In genomic region chr7:142568430-142569097, GRCh38 we compare ENCODE assay signal across 12 cellular contexts.
DNase-seq lines count a peak whose midpoint lies in the region; ATAC-seq, FAIRE-seq and TF ChIP-seq lines count a peak whose summit lies in the region.
"Had no signal": no experiment of that assay in that cellular context is flagged by ENCODE, and none has a peak within 500 bp of the region (broad histone marks: within the 10 kb centered on the region; RNA-seq: fewer than 3 reads in every experiment).

No MANE protein-coding gene starts in this region.

- H3K4me1 ChIP-seq in Loucy (ENCODE audit: insufficient read depth, low read length, poor library complexity, severe bottlenecking), result peaks cover 19% of the 10 kb centered on the region
- H3K4me1 ChIP-seq in pancreas, result peaks cover 0 to 6% (median 0%) of the 10 kb centered on the region in 3 donors
- H3K4me1 ChIP-seq: stomach had no signal

- H3K4me3 ChIP-seq in Loucy (ENCODE audit: low read length, poor library complexity, severe bottlenecking), result no peak overlapping the region
- no peak overlapping the region for H3K4me3 ChIP-seq in cardiac fibroblast (replicated peaks in 1 of 2; ENCODE audit: low read depth in 2 of 2, low read length in 2 of 2)
- H3K4me3 ChIP-seq in pancreas, result no peak overlapping the region
- no peak overlapping the region for H3K4me3 ChIP-seq in H7 (ENCODE audit: insufficient read depth, low read depth, low read length)
- H3K4me3 ChIP-seq: stomach had no signal

- H3K4me2 ChIP-seq in Loucy (ENCODE audit: low read depth, low read length, poor library complexity, severe bottlenecking), result peak overlapping the region; percentile 43

- H2AFZ ChIP-seq in Loucy (ENCODE audit: low read length), result no peak overlapping the region

- no peaks in the 10 kb centered on the region for H3K36me3 ChIP-seq in Loucy (ENCODE audit: insufficient read depth, low read length)
- no peaks in the 10 kb centered on the region for H3K36me3 ChIP-seq in pancreas
- H3K36me3 ChIP-seq in H7 (replicated peaks; ENCODE audit: control insufficient read depth, insufficient read depth, low read length), result no peaks in the 10 kb centered on the region
- H3K36me3 ChIP-seq: stomach had no signal

- H3K9me3 ChIP-seq in Loucy (ENCODE audit: insufficient read depth, low read depth, low read length) (no peaks in the 10 kb centered on the region), pancreas (no peaks in the 10 kb centered on the region)
- H3K9me3 ChIP-seq: stomach had no signal

- H3F3A ChIP-seq in Loucy (ENCODE audit: low read depth), result no peaks in the 10 kb centered on the region

- H3K27ac ChIP-seq in pancreas, result no peak overlapping the region
- H3K27ac ChIP-seq: stomach had no signal

- H3K9me2 ChIP-seq in Loucy (replicated peaks; ENCODE audit: low read depth, low read length), result no peaks in the 10 kb centered on the region

- DNase-seq in GM03348 (ENCODE audit: low spot score) (peak; percentile 83), cardiac fibroblast (ENCODE audit: low read depth in 2 of 2) (peak; percentile 78 to 92), pancreas (no peak), frontal cortex (ENCODE audit: low spot score in 2 of 2) (no peak), NCI-H524 (lab: John Stamatoyannopoulos, UW) (no peak), H7 (no peak)
- DNase-seq: endodermal cell, GF-D8, stomach, T1000 had no signal

- FAIRE-seq in pancreas (lab: Jason Lieb, UNC), result no peak
- FAIRE-seq in frontal cortex (lab: Jason Lieb, UNC), result no peak

- H4K20me1 ChIP-seq in Loucy (ENCODE audit: insufficient read depth, low read length, poor library complexity, severe bottlenecking), result no peaks in the 10 kb centered on the region

- no peak for TF ChIP-seq CTCF in Loucy (conservative IDR thresholded peaks at IDR 0.05; ENCODE audit: low read length)
- no peak for TF ChIP-seq CTCF in cardiac fibroblast (IDR thresholded peaks at IDR 0.05; ENCODE audit: low read depth, low read length)
- no peak for TF ChIP-seq CTCF in pancreas (IDR thresholded peaks at IDR 0.05)

- no peak overlapping the region for H3K9ac ChIP-seq in Loucy (ENCODE audit: low read depth, low read length, poor library complexity, severe bottlenecking)

- no peaks in the 10 kb centered on the region for H3K79me2 ChIP-seq in Loucy (ENCODE audit: insufficient read depth, low read length)

- intact Hi-C loops in pancreas (cut with DNase I), result no loop called here

- peak; percentile 52 to 66 (median 59) for ATAC-seq in pancreas
- no peak for ATAC-seq in HG03025 (IDR thresholded peaks at IDR 0.05; ENCODE audit: low FRiP score, unreplicated experiment)

- no peaks in the 10 kb centered on the region for H3K27me3 ChIP-seq in Loucy (ENCODE audit: insufficient read depth, low read length, poor library complexity, severe bottlenecking)
- no peaks in the 10 kb centered on the region for H3K27me3 ChIP-seq in pancreas
- H3K27me3 ChIP-seq in H7 (ENCODE audit: control insufficient read depth, insufficient read depth, low read length), result no peaks in the 10 kb centered on the region

- WGBS in pancreas, 2 donors, result 79 to 85% methylated on average over 5 of the region's 5 CpGs

Comparison
In these comparisons a context has a peak if more than half of its experiments do, and no peak if none do; other contexts are left out.
1. DNase-seq: peak in GM03348 (single experiment) and cardiac fibroblast (2 of 2); none in pancreas (0 of 6), frontal cortex (0 of 2), NCI-H524 (0 of 2) and H7 (single experiment).